Comparison of ENCODE assay signal across 2 cellular contexts in the genomic region with DNA sequence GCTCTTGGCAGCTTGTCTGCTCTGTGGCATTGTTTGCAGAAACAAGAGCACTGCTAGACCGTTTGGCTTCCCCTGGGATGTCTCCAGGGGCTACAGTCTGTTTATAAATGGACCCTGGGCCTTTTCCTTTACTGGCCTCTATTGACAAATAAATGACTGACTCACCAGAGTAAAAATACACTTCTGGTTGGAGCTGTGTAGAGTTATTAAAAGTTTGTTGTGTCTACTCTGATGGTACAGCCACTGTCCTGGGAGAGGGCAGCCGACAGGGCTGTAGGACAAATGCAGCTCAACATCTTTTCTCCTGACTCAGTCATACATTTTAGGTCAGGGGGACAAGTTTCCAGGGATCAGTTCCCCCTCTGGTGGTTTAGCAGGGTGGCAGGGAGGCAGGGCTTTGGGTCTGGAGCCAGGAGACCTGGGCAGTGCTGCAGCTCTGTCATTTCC.
TF ChIP-seq lines count a peak whose summit lies in the region.

No MANE protein-coding gene starts in this region.

TF ChIP-seq in GM23338, 12 proteins besides CTCF, POLR2A, EP300 and RAD21 (continued from another document and continues in another):
- TF ChIP-seq ETS1 (IDR thresholded peaks at IDR 0.05), result no peak
- TF ChIP-seq POLR2AphosphoS5 (IDR thresholded peaks at IDR 0.05; ENCODE audit: low read depth), result no peak
- no peak for TF ChIP-seq STAT1 (IDR thresholded peaks at IDR 0.05; ENCODE audit: unreplicated experiment)
- TF ChIP-seq EZH2phosphoT487 (IDR thresholded peaks at IDR 0.05; ENCODE audit: unreplicated experiment), result no peak
- TF ChIP-seq NANOG (IDR thresholded peaks at IDR 0.05; ENCODE audit: borderline replicate concordance), result no peak
- TF ChIP-seq EZH2 (IDR thresholded peaks at IDR 0.05; ENCODE audit: low read depth, unreplicated experiment), result no peak
- no peak for TF ChIP-seq ZNF331 (CRISPR knock-in tag; IDR thresholded peaks at IDR 0.05; ENCODE audit: low read depth)
- no peak for TF ChIP-seq JUNB (IDR thresholded peaks at IDR 0.05; ENCODE audit: unreplicated experiment)
- TF ChIP-seq, protein P1, sequence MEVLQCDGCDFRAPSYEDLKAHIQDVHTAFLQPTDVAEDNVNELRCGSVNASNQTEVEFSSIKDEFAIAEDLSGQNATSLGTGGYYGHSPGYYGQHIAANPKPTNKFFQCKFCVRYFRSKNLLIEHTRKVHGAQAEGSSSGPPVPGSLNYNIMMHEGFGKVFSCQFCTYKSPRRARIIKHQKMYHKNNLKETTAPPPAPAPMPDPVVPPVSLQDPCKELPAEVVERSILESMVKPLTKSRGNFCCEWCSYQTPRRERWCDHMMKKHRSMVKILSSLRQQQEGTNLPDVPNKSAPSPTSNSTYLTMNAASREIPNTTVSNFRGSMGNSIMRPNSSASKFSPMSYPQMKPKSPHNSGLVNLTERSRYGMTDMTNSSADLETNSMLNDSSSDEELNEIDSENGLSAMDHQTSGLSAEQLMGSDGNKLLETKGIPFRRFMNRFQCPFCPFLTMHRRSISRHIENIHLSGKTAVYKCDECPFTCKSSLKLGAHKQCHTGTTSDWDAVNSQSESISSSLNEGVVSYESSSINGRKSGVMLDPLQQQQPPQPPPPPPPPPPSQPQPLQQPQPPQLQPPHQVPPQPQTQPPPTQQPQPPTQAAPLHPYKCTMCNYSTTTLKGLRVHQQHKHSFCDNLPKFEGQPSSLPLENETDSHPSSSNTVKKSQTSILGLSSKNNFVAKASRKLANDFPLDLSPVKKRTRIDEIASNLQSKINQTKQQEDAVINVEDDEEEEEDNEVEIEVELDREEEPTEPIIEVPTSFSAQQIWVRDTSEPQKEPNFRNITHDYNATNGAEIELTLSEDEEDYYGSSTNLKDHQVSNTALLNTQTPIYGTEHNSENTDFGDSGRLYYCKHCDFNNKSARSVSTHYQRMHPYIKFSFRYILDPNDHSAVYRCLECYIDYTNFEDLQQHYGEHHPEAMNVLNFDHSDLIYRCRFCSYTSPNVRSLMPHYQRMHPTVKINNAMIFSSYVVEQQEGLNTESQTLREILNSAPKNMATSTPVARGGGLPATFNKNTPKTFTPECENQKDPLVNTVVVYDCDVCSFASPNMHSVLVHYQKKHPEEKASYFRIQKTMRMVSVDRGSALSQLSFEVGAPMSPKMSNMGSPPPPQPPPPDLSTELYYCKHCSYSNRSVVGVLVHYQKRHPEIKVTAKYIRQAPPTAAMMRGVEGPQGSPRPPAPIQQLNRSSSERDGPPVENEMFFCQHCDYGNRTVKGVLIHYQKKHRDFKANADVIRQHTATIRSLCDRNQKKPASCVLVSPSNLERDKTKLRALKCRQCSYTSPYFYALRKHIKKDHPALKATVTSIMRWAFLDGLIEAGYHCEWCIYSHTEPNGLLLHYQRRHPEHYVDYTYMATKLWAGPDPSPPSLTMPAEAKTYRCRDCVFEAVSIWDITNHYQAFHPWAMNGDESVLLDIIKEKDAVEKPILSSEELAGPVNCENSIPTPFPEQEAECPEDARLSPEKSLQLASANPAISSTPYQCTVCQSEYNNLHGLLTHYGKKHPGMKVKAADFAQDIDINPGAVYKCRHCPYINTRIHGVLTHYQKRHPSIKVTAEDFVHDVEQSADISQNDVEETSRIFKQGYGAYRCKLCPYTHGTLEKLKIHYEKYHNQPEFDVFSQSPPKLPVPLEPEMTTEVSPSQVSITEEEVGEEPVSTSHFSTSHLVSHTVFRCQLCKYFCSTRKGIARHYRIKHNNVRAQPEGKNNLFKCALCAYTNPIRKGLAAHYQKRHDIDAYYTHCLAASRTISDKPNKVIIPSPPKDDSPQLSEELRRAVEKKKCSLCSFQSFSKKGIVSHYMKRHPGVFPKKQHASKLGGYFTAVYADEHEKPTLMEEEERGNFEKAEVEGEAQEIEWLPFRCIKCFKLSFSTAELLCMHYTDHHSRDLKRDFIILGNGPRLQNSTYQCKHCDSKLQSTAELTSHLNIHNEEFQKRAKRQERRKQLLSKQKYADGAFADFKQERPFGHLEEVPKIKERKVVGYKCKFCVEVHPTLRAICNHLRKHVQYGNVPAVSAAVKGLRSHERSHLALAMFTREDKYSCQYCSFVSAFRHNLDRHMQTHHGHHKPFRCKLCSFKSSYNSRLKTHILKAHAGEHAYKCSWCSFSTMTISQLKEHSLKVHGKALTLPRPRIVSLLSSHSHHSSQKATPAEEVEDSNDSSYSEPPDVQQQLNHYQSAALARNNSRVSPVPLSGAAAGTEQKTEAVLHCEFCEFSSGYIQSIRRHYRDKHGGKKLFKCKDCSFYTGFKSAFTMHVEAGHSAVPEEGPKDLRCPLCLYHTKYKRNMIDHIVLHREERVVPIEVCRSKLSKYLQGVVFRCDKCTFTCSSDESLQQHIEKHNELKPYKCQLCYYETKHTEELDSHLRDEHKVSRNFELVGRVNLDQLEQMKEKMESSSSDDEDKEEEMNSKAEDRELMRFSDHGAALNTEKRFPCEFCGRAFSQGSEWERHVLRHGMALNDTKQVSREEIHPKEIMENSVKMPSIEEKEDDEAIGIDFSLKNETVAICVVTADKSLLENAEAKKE (CRISPR knock-in tag; IDR thresholded peaks at IDR 0.05), result no peak
- TF ChIP-seq, protein P2, sequence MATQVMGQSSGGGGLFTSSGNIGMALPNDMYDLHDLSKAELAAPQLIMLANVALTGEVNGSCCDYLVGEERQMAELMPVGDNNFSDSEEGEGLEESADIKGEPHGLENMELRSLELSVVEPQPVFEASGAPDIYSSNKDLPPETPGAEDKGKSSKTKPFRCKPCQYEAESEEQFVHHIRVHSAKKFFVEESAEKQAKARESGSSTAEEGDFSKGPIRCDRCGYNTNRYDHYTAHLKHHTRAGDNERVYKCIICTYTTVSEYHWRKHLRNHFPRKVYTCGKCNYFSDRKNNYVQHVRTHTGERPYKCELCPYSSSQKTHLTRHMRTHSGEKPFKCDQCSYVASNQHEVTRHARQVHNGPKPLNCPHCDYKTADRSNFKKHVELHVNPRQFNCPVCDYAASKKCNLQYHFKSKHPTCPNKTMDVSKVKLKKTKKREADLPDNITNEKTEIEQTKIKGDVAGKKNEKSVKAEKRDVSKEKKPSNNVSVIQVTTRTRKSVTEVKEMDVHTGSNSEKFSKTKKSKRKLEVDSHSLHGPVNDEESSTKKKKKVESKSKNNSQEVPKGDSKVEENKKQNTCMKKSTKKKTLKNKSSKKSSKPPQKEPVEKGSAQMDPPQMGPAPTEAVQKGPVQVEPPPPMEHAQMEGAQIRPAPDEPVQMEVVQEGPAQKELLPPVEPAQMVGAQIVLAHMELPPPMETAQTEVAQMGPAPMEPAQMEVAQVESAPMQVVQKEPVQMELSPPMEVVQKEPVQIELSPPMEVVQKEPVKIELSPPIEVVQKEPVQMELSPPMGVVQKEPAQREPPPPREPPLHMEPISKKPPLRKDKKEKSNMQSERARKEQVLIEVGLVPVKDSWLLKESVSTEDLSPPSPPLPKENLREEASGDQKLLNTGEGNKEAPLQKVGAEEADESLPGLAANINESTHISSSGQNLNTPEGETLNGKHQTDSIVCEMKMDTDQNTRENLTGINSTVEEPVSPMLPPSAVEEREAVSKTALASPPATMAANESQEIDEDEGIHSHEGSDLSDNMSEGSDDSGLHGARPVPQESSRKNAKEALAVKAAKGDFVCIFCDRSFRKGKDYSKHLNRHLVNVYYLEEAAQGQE (IDR thresholded peaks at IDR 0.05; ENCODE audit: unreplicated experiment), result no peak

TF ChIP-seq in SK-N-SH, 30 proteins besides CTCF, POLR2A, EP300 and RAD21 (continued from another document):
- TF ChIP-seq USF2 (IDR thresholded peaks at IDR 0.05; ENCODE audit: borderline replicate concordance, low read depth, low read length) (no peak), SMC3 (IDR thresholded peaks at IDR 0.05; ENCODE audit: low read depth, low read length) (no peak)
TF ChIP-seq in SK-N-SH: peak in this region for 0.
